In genomic region chr4:5998333-5998936, GRCh38 we compare ENCODE assay signal across 9 cellular contexts. TPM values are rescaled to one million over a fixed set of nuclear protein-coding genes. Genes with fewer than 3 reads are reported as not detected.
DNase-seq lines count a peak whose midpoint lies in the region; ATAC-seq, FAIRE-seq and TF ChIP-seq lines count a peak whose summit lies in the region.
"Had no signal": no experiment of that assay in that cellular context is flagged by ENCODE, and none has a peak within 500 bp of the region (broad histone marks: within the 10 kb centered on the region; RNA-seq: fewer than 3 reads in every experiment).

No MANE protein-coding gene starts in this region.

- peak; percentile 99 for TF ChIP-seq CTCF in MM.1S (IDR thresholded peaks at IDR 0.05; ENCODE audit: low read length)
- peak; percentile 91 to 98 (median 94) for TF ChIP-seq CTCF in K562 (IDR thresholded peaks at IDR 0.05 in 2 of 3, conservative IDR thresholded peaks at IDR 0.05 in 1 of 3; ENCODE audit: insufficient read depth in 2 of 3, low read depth in 1 of 3, low read length in 3 of 3)

- CTCF ChIA-PET in T-cell (lab: Charles Lee), result interaction anchor here (0.6 to 1.2 kb wide), 4 partner anchors 329 to 1604 kb away, joined by 3 to 5 read pairs (median 3); no protein-coding TSS in a partner anchor
- CTCF ChIA-PET in K562 (lab: Yijun Ruan, JAX; ENCODE audit: low intra/inter-chr PET ratio), result interaction anchor here (1.1 to 1.9 kb wide), 3 partner anchors 90 to 333 kb away, joined by 4 to 15 read pairs (median 4); no protein-coding TSS in a partner anchor

- H2AFZ ChIP-seq in MM.1S (ENCODE audit: low read length), result no peak overlapping the region; the same call in 1 of the 2 replicates
- H2AFZ ChIP-seq in K562 (ENCODE audit: low read depth, low read length), result no peak overlapping the region

- H3K27ac Mint-ChIP-seq in T-cell, result no peak overlapping the region

- peaks cover 5% of the 10 kb centered on the region; the same call in 1 of the 2 replicates for H3K4me1 ChIP-seq in MM.1S (ENCODE audit: low read length)
- no peaks in the 10 kb centered on the region for H3K4me1 ChIP-seq in K562 (replicated peaks in 1 of 2; ENCODE audit: control insufficient read depth in 2 of 2, insufficient read depth in 2 of 2, low read length in 2 of 2)

- H3K9me1 ChIP-seq in K562 (ENCODE audit: control insufficient read depth, insufficient read depth, low read length), result no peaks in the 10 kb centered on the region

- peaks cover 6 to 14% of the 10 kb centered on the region in 2 donors for H3K27me3 Mint-ChIP-seq in T-cell

- H3K4me1 Mint-ChIP-seq in T-cell, result peaks cover 0 to 4% (median 0%) of the 10 kb centered on the region in 3 donors

- H3K9me3 Mint-ChIP-seq in T-cell, result no peaks in the 10 kb centered on the region

- no peak for TF ChIP-seq POLR2A in K562 (conservative IDR thresholded peaks at IDR 0.05)

- POLR2A ChIA-PET in T-cell (lab: Charles Lee), result no interaction called here
- POLR2A ChIA-PET in K562 (lab: Yijun Ruan, JAX), result interaction anchor here (0.6 kb wide), 1 partner anchor 327 kb away, joined by 3 read pairs; no protein-coding TSS in a partner anchor

- H3K9me3 ChIP-seq in MM.1S (replicated peaks; ENCODE audit: insufficient read depth, low read length) (no peaks in the 10 kb centered on the region), K562 (replicated peaks; ENCODE audit: control insufficient read depth, insufficient read depth, low read depth, low read length) (no peaks in the 10 kb centered on the region)

- TF ChIP-seq EP300 in K562 (IDR thresholded peaks at IDR 0.05; ENCODE audit: low read length), result no peak

- in situ Hi-C loops in K562 (cut with MboI), result loop anchor here (5.0 kb wide), 1 partner anchor 329 kb away; no protein-coding TSS in a partner anchor

- ATAC-seq in GM21576 (IDR thresholded peaks at IDR 0.05; ENCODE audit: unreplicated experiment) (peak; percentile 80), T-cell (replicated peaks in 1 of 4) (peak in 3 of 4 experiments; percentile 40 to 50 (median 40)), K562 (peak; percentile 93), GM21619 (IDR thresholded peaks at IDR 0.05; ENCODE audit: unreplicated experiment) (no peak)

- H3K79me2 ChIP-seq in MM.1S (ENCODE audit: low read length), result no peaks in the 10 kb centered on the region
- no peaks in the 10 kb centered on the region for H3K79me2 ChIP-seq in K562 (ENCODE audit: control insufficient read depth, insufficient read depth, low read length)

- intact Hi-C loops in K562 (cut with micrococcal nuclease), result loop anchor here (1.0 to 5.0 kb wide), 3 partner anchors 89 to 328 kb away; no protein-coding TSS in a partner anchor

- no TSS peak for BruUV-seq in K562 (replicated peaks; lab: Mats Ljungman, UMichigan)

- TF ChIP-seq RAD21 in K562 (CRISPR knock-in tag; conservative IDR thresholded peaks at IDR 0.05 in 1 of 2, IDR thresholded peaks at IDR 0.05 in 1 of 2), result peak; percentile 66 to 83

- H3K36me3 Mint-ChIP-seq in T-cell, result no peaks in the 10 kb centered on the region

- H3K36me3 ChIP-seq in MM.1S (replicated peaks; ENCODE audit: insufficient read depth, low read length), result no peaks in the 10 kb centered on the region
- no peaks in the 10 kb centered on the region for H3K36me3 ChIP-seq in K562 (ENCODE audit: control insufficient read depth, insufficient read depth, low read length)

- DNase-seq in ELF-1 (ENCODE audit: low read depth, low spot score), result peak; percentile 82
- peak; percentile 62 for DNase-seq in MM.1S
- peak in 23 of 34 experiments; percentile 4 to 35 (median 20) for DNase-seq in T-cell
- peak; percentile 63 to 78 (median 69) for DNase-seq in K562 (ENCODE audit: extremely low read depth in 1 of 4, low spot score in 3 of 4)
- DNase-seq in iPS DF 4.7 (ENCODE audit: extremely low read depth, low spot score), result peak; percentile 78
- DNase-seq in smooth muscle cell of the brain vasculature (ENCODE audit: low read depth, low spot score), result peak; percentile 9

- no peaks in the 10 kb centered on the region for H3K9me2 ChIP-seq in MM.1S (replicated peaks; ENCODE audit: insufficient read depth, low read length)

- peak overlapping the region; percentile 53; the same call in 1 of the 2 replicates for H3K4me2 ChIP-seq in MM.1S (ENCODE audit: low read depth, low read length)
- H3K4me2 ChIP-seq in K562 (ENCODE audit: insufficient read depth, low read length), result no peak overlapping the region

- H3K27me3 ChIP-seq in MM.1S (replicated peaks; ENCODE audit: insufficient read depth, low read length) (peaks cover 18% of the 10 kb centered on the region; the same call in 1 of the 2 replicates), K562 (ENCODE audit: control insufficient read depth in 2 of 2, insufficient read depth in 2 of 2, low read length in 2 of 2) (peaks cover 0 to 7% of the 10 kb centered on the region in 2 experiments; a peak in 2 of 5 replicates)

- H3K4me3 Mint-ChIP-seq in T-cell, result no peak overlapping the region

- peak; percentile 84 for FAIRE-seq in K562 (lab: Jason Lieb, UNC)

- no peak overlapping the region for H3K27ac ChIP-seq in MM.1S (ENCODE audit: low read length)
- H3K27ac ChIP-seq in K562 (ENCODE audit: extremely low read depth, low read depth, low read length), result no peak overlapping the region
- H3K27ac ChIP-seq: epithelial cell of prostate had no signal

- H3K9ac ChIP-seq in MM.1S (ENCODE audit: low read length), result no peak overlapping the region
- H3K9ac ChIP-seq in K562 (ENCODE audit: insufficient read depth in 1 of 2, low read depth in 2 of 2, low read length in 2 of 2), result no peak overlapping the region

- WGBS in K562 (ENCODE audit: insufficient coverage, low coverage, missing lambda C conversion rate), result 2% methylated on average over 9 of the region's 9 CpGs

- no peaks in the 10 kb centered on the region for H4K20me1 ChIP-seq in MM.1S (ENCODE audit: insufficient read depth, low read length)
- H4K20me1 ChIP-seq in K562 (replicated peaks; ENCODE audit: control insufficient read depth, insufficient read depth, low read length), result no peaks in the 10 kb centered on the region; the same call in 1 of the 2 replicates

- H3F3A ChIP-seq in MM.1S (ENCODE audit: insufficient read depth, low read length), result no peaks in the 10 kb centered on the region

- no peak overlapping the region for H3K4me3 ChIP-seq in MM.1S (ENCODE audit: low read length)
- H3K4me3 ChIP-seq in K562, result no peak overlapping the region

TF ChIP-seq in K562, 482 proteins besides CTCF, POLR2A, EP300 and RAD21:
- TF ChIP-seq ZNF124 (CRISPR knock-in tag; IDR thresholded peaks at IDR 0.05) (no peak), JUND (IDR thresholded peaks at IDR 0.05; ENCODE audit: borderline replicate concordance, low read depth, low read length) (peak; percentile 29; the same call in 1 of the 2 replicates), JUND (tag; IDR thresholded peaks at IDR 0.05; ENCODE audit: borderline replicate concordance, low read depth, low read length) (no peak), DEAF1 (CRISPR knock-in tag; IDR thresholded peaks at IDR 0.05) (peak; percentile 44; the same call in 1 of the 2 replicates), XRCC5 (IDR thresholded peaks at IDR 0.05; ENCODE audit: low read depth, low read length) (peak; percentile 37; the same call in 1 of the 2 replicates), YBX1 (IDR thresholded peaks at IDR 0.05) (no peak), CREM (IDR thresholded peaks at IDR 0.05; ENCODE audit: low read depth) (peak; percentile 49), ZNF274 (IDR thresholded peaks at IDR 0.05; ENCODE audit: borderline replicate concordance, low read depth, low read length) (no peak), DIDO1 (tag; IDR thresholded peaks at IDR 0.05; ENCODE audit: low read depth) (no peak), TEAD2 (tag; IDR thresholded peaks at IDR 0.05) (peak; percentile 7; the same call in 1 of the 2 replicates), SMC3 (conservative IDR thresholded peaks at IDR 0.05; ENCODE audit: insufficient read depth, low read depth, low read length) (peak; percentile 78), TEAD4 (IDR thresholded peaks at IDR 0.05; ENCODE audit: low read length) (peak; percentile 28; the same call in 1 of the 2 replicates), TEAD4 (CRISPR knock-in tag; IDR thresholded peaks at IDR 0.05; ENCODE audit: borderline replicate concordance) (no peak)
TF ChIP-seq in K562: peak in this region for 7.

RNA-seq across cellular contexts. Expression of gene C4orf50, which starts 19.8 kb away (rescaled TPM):
- total RNA-seq in T-cell (1 to 10 TPM in 1 of 5 donors, under 1 TPM in 4; 0.28 to 3.0 (median 0.54) TPM), K562 (2014; rRNA removed) (not detected in 2 replicates), K562 (2014; rRNA removed; fragmentation: Illumina TruSeq; extraction: Trizol) (not detected in 2 replicates), K562 (2015; rRNA removed; fragmentation: Illumina TruSeq; extraction: Trizol) (not detected in 2 replicates), K562 (2021) (not detected in 2 replicates)
- not detected in 2 replicates for total RNA-seq in K562 (2011; cell fraction: chromatin; rRNA removed; ENCODE audit: low replicate concordance)
- not detected in 2 replicates for total RNA-seq in K562 (2011; cell fraction: nucleolus; rRNA removed)
- not detected in 2 replicates for total RNA-seq in K562 (2011; cell fraction: nucleoplasm; rRNA removed)
- polyA plus RNA-seq in K562 (2011; rRNA removed) (not detected in 2 replicates), K562 (2014; fragmentation: Illumina TruSeq; extraction: Trizol) (not detected in 2 replicates), K562 (2014; fragmentation: Nextera tagmentation; extraction: Ambion mirVana) (not detected), K562 (2014; rRNA removed) (not detected in 2 replicates)
- polyA plus RNA-seq in K562 (2011; cell fraction: cytosol; rRNA removed), result not detected in 2 replicates
- not detected in 2 replicates for polyA plus RNA-seq in K562 (2011; cell fraction: nucleus; rRNA removed)
- not detected in 2 replicates for polyA plus RNA-seq in K562 (2012)
- not detected in 2 replicates for polyA minus RNA-seq in K562 (2011; rRNA and poly(A)+ RNA removed)
- polyA minus RNA-seq in K562 (2011; cell fraction: cytosol; rRNA and poly(A)+ RNA removed), result not detected in 2 replicates
- polyA minus RNA-seq in K562 (2011; cell fraction: nucleus; rRNA and poly(A)+ RNA removed), result not detected in 2 replicates

Comparison
In these comparisons a context has a peak if more than half of its experiments do, and no peak if none do; other contexts are left out.
1. DNase-seq: peak in every context shown above with its lines; median percentile 82 in ELF-1; 78 in iPS DF 4.7; 69 in K562; 62 in MM.1S; 20 in T-cell; 9 in smooth muscle cell of the brain vasculature.